Comparison of ENCODE assay signal across 1 cellular context in the genomic region with DNA sequence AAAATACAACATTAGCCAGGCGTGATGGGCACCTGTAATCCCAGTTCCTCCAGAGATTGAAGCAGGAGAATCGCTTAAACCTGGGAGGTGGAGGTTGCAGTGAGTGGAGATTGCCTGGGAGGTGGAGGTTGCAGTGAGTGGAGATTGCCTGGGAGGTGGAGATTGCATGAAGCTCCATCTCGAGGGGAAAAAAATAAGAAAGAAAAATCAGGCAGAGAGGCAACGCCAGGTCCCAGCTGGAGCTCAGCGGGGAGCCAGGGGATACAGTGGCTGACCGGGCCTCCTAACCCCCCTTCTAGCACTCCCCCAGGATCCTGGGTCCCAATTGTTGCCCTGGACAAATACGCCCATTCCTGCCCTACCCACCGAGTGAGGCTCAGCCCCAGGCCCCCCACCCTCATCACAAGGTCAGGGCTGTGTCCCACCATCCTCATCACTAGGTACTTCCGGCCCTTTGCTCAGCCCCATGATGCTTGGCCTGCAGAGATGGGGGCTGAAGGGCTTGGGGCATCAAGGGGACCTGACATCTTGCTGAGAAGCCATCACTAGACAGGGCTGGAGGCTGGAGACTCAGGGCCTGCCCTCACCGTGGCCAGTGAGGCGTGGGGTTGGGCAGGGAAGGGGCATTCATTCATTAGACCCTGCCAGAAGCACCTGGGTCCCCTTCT.
TF ChIP-seq lines count a peak whose summit lies in the region.

No MANE protein-coding gene starts in this region.

TF ChIP-seq in K562, 482 proteins besides CTCF, POLR2A, EP300 and RAD21:
- TF ChIP-seq KDM1A (IDR thresholded peaks at IDR 0.05), result peak; percentile 28 to 48; a peak in 2 of 4 replicates
- TF ChIP-seq PHB (CRISPR knock-in tag; IDR thresholded peaks at IDR 0.05), result no peak
- no peak for TF ChIP-seq NCOR1 (IDR thresholded peaks at IDR 0.05)
- TF ChIP-seq, protein P1, sequence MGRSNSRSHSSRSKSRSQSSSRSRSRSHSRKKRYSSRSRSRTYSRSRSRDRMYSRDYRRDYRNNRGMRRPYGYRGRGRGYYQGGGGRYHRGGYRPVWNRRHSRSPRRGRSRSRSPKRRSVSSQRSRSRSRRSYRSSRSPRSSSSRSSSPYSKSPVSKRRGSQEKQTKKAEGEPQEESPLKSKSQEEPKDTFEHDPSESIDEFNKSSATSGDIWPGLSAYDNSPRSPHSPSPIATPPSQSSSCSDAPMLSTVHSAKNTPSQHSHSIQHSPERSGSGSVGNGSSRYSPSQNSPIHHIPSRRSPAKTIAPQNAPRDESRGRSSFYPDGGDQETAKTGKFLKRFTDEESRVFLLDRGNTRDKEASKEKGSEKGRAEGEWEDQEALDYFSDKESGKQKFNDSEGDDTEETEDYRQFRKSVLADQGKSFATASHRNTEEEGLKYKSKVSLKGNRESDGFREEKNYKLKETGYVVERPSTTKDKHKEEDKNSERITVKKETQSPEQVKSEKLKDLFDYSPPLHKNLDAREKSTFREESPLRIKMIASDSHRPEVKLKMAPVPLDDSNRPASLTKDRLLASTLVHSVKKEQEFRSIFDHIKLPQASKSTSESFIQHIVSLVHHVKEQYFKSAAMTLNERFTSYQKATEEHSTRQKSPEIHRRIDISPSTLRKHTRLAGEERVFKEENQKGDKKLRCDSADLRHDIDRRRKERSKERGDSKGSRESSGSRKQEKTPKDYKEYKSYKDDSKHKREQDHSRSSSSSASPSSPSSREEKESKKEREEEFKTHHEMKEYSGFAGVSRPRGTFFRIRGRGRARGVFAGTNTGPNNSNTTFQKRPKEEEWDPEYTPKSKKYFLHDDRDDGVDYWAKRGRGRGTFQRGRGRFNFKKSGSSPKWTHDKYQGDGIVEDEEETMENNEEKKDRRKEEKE (IDR thresholded peaks at IDR 0.05; ENCODE audit: borderline replicate concordance in 1 of 2, control insufficient read depth in 1 of 2, low read depth in 2 of 2, low read length in 1 of 2), result no peak
- no peak for TF ChIP-seq ZNF212 (CRISPR knock-in tag; IDR thresholded peaks at IDR 0.05)
- TF ChIP-seq TRIM24 (IDR thresholded peaks at IDR 0.05), result no peak
